In genomic region chr5:34542818-34543217, GRCh38 we compare ENCODE assay signal across 1 cellular context.
TF ChIP-seq lines count a peak whose summit lies in the region.

No MANE protein-coding gene starts in this region.

TF ChIP-seq in WTC11, 78 proteins besides CTCF, POLR2A, EP300 and RAD21 (continued from another document):
- TF ChIP-seq, protein P1, sequence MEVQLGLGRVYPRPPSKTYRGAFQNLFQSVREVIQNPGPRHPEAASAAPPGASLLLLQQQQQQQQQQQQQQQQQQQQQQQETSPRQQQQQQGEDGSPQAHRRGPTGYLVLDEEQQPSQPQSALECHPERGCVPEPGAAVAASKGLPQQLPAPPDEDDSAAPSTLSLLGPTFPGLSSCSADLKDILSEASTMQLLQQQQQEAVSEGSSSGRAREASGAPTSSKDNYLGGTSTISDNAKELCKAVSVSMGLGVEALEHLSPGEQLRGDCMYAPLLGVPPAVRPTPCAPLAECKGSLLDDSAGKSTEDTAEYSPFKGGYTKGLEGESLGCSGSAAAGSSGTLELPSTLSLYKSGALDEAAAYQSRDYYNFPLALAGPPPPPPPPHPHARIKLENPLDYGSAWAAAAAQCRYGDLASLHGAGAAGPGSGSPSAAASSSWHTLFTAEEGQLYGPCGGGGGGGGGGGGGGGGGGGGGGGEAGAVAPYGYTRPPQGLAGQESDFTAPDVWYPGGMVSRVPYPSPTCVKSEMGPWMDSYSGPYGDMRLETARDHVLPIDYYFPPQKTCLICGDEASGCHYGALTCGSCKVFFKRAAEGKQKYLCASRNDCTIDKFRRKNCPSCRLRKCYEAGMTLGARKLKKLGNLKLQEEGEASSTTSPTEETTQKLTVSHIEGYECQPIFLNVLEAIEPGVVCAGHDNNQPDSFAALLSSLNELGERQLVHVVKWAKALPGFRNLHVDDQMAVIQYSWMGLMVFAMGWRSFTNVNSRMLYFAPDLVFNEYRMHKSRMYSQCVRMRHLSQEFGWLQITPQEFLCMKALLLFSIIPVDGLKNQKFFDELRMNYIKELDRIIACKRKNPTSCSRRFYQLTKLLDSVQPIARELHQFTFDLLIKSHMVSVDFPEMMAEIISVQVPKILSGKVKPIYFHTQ (CRISPR knock-in tag; IDR thresholded peaks at IDR 0.05), result no peak
- TF ChIP-seq, protein P2, sequence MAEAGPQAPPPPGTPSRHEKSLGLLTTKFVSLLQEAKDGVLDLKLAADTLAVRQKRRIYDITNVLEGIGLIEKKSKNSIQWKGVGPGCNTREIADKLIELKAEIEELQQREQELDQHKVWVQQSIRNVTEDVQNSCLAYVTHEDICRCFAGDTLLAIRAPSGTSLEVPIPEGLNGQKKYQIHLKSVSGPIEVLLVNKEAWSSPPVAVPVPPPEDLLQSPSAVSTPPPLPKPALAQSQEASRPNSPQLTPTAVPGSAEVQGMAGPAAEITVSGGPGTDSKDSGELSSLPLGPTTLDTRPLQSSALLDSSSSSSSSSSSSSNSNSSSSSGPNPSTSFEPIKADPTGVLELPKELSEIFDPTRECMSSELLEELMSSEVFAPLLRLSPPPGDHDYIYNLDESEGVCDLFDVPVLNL (CRISPR knock-in tag; IDR thresholded peaks at IDR 0.05; ENCODE audit: borderline replicate concordance, low read depth), result no peak
- TF ChIP-seq ZNF512 (CRISPR knock-in tag; IDR thresholded peaks at IDR 0.05; ENCODE audit: borderline replicate concordance), result no peak
